In the genomic region with DNA sequence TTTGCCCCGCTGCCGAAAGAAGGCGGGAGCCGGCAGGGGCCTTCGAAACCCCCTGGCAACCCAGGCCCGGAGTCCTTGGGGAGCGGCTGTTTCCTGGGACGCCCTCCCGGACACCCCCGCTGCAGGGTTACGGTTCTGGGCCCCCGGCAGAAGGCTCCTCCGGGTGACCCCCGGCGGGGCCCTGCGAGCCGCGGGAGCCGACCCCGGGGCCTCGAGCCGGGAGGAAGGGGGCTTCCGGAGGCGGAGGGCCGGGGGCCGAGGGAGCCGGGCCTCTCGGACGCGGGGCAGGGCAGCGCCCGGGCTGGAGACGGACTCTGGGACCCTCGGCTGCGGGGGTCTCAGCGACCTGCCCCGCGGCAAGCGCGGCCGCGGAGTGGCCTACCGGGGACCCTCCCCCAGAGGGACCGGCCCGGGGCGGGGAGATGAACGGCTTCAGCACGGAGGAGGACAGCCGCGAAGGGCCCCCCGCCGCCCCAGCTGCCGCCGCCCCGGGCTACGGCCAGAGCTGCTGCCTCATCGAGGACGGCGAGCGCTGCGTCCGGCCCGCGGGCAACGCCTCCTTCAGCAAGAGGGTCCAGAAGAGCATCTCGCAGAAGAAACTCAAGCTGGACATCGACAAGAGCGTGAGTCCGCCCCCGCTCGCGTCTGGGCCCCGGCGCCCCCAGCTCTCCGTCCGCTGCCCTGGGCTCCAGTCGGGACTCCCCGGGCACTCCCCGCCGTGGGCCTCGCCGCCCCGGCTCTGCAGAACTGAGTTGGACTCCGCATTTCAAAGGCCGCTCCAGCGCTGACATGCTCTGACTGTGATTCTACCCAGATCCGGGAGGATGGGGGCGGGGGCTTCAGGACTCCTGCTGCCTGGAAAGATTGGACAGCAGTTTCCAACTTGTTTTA, we compare ENCODE assay signal across 8 cellular contexts.
DNase-seq lines count a peak whose midpoint lies in the region; ATAC-seq and TF ChIP-seq lines count a peak whose summit lies in the region.

No MANE protein-coding gene starts in this region.

- peak; percentile 16 for ATAC-seq in GM19397 (IDR thresholded peaks at IDR 0.05; ENCODE audit: unreplicated experiment)

- peaks cover 27 to 43% (median 35%) of the 10 kb centered on the region in 11 experiments for H3K36me3 ChIP-seq in BLaER1 treated with 17β-estradiol and CSF1 and Interleukin-3, amounts not matched to agents 10 nM and 100 nM
- H3K36me3 ChIP-seq in WERI-Rb-1: peaks cover 11% of the 10 kb centered on the region

- peak overlapping the region; percentile 95 to 99 (median 98) for H3K4me3 ChIP-seq in BLaER1 treated with 17β-estradiol and CSF1 and Interleukin-3, amounts not matched to agents 10 nM and 100 nM
- peak overlapping the region; percentile 80 for H3K4me3 ChIP-seq in WERI-Rb-1 (ENCODE audit: low read depth, low read length)

- DNase-seq in HK-2 (ENCODE audit: unreplicated experiment): peak; percentile 54
- DNase-seq in WERI-Rb-1: peak; percentile 40
- DNase-seq in cerebellar cortex (ENCODE audit: low spot score): peak; percentile 45
- peak; percentile 60 for DNase-seq in kidney glomerular epithelial cell (lab: John Stamatoyannopoulos, UW)
- peak; percentile 33 for DNase-seq in stimulated activated CD4-positive, alpha-beta T cell treated with anti-CD3 and anti-CD28 coated beads, Interleukin-12 subunit alpha, Interleukin-12 subunit beta, amount 100 ng/mL, for 4 hours
- DNase-seq in COR-L47 (lab: John Stamatoyannopoulos, UW): no peak

- H3K9me3 ChIP-seq in BLaER1 treated with 17β-estradiol and CSF1 and Interleukin-3, amounts not matched to agents 10 nM and 100 nM (replicated peaks in 1 of 11): no peaks in the 10 kb centered on the region
- H3K9me3 ChIP-seq in WERI-Rb-1 (ENCODE audit: severe bottlenecking): no peaks in the 10 kb centered on the region

- H3K4me1 ChIP-seq in BLaER1 treated with 17β-estradiol and CSF1 and Interleukin-3, amounts not matched to agents 10 nM and 100 nM: peaks cover 34 to 48% (median 41%) of the 10 kb centered on the region in 10 experiments

- peak overlapping the region; percentile 86 to 94 (median 91) for H3K9ac ChIP-seq in BLaER1 treated with 17β-estradiol and CSF1 and Interleukin-3, amounts not matched to agents 10 nM and 100 nM

- peak overlapping the region; percentile 85 to 99 (median 96) for H3K4me2 ChIP-seq in BLaER1 treated with 17β-estradiol and CSF1 and Interleukin-3, amounts not matched to agents 10 nM and 100 nM

- peak overlapping the region; percentile 70 to 87 (median 84) for H3K27ac ChIP-seq in BLaER1 treated with 17β-estradiol and CSF1 and Interleukin-3, amounts not matched to agents 10 nM and 100 nM
- H3K27ac ChIP-seq in WERI-Rb-1: peak overlapping the region; percentile 65

- no peak for TF ChIP-seq CTCF in WERI-Rb-1 (IDR thresholded peaks at IDR 0.05; ENCODE audit: low read depth, low read length)

- H3K27me3 ChIP-seq in BLaER1 treated with 17β-estradiol and CSF1 and Interleukin-3, amounts not matched to agents 10 nM and 100 nM: no peaks in the 10 kb centered on the region
- no peaks in the 10 kb centered on the region for H3K27me3 ChIP-seq in WERI-Rb-1 (ENCODE audit: insufficient read depth, low read depth, severe bottlenecking)

- H4K20me1 ChIP-seq in BLaER1 treated with 17β-estradiol and CSF1 and Interleukin-3, amounts not matched to agents 10 nM and 100 nM: peaks cover 43 to 55% (median 49%) of the 10 kb centered on the region in 11 experiments; a peak in 21 of 22 replicates
